19 cellular contexts compared by ENCODE assay signal in the genomic region with DNA sequence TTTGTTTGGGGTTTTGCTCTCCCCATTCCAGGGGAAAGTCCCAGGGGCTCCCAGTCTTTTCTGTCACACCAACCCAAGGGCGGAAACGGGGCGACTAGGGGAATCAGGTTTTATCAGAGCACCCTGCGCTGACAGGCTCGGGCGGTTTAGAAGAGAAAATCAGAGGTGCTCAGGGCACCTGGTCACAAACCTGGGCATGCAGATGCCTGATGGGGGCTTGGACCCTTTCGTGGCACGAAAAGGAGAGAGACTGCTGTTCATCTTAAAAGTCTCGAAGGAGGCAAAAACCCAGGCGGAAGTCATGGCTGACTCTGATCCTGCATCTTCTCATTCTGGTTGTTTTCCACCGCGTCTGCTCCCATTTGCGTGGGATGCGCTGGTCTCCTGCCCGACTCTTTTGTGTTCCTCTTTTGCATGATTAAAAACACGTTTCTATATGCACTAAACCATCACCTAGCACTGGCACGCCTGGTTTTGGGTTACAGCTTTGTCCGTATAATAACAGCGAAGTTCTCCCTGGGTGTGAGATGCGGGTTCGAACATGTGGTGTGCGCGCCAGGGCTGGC. TPM values are rescaled to one million over a fixed set of nuclear protein-coding genes. Genes with fewer than 3 reads are reported as not detected.
DNase-seq lines count a peak whose midpoint lies in the region; ATAC-seq and TF ChIP-seq lines count a peak whose summit lies in the region.
"Had no signal": no experiment of that assay in that cellular context is flagged by ENCODE, and none has a peak within 500 bp of the region (broad histone marks: within the 10 kb centered on the region; RNA-seq: fewer than 3 reads in every experiment).

No MANE protein-coding gene starts in this region.

- H3K9ac ChIP-seq in ES-I3 (ENCODE audit: low read depth, low read length) (peak overlapping the region; percentile 46; the same call in 1 of the 2 replicates), H9 (ENCODE audit: extremely low read depth, insufficient read length, low read length) (no peak overlapping the region), trophoblast cell (ENCODE audit: low read length) (no peak overlapping the region)

- no peak for TF ChIP-seq CTCF in H9 (conservative IDR thresholded peaks at IDR 0.05)
- no peak for TF ChIP-seq CTCF in esophagus muscularis mucosa (IDR thresholded peaks at IDR 0.05)

- H3K56ac ChIP-seq in H9 (ENCODE audit: insufficient read length, low read depth, low read length) = no peak overlapping the region

- no peak for TF ChIP-seq POLR2A in esophagus muscularis mucosa (IDR thresholded peaks at IDR 0.05; ENCODE audit: low read depth)

- H2BK5ac ChIP-seq in H9 (ENCODE audit: insufficient read length, low read length) (no peak overlapping the region), trophoblast cell (ENCODE audit: low read depth, low read length, poor library complexity) (no peak overlapping the region)

- H3K4me3 Mint-ChIP-seq in H9 = peak overlapping the region; percentile 54 to 80
- H3K4me3 Mint-ChIP-seq: natural killer cell treated with Interleukin-12 subunit alpha and Interleukin-12 subunit beta and Interleukin-15 and Interleukin-18, amount 100 ng/mL, for 72 hours had no signal

- H3K9me3 ChIP-seq in ES-I3 (ENCODE audit: control insufficient read depth, insufficient read depth, low read length) (no peaks in the 10 kb centered on the region), H9 (ENCODE audit: control insufficient read depth, low read depth, low read length) (no peaks in the 10 kb centered on the region), esophagus muscularis mucosa (no peaks in the 10 kb centered on the region), trophoblast cell (ENCODE audit: insufficient read depth, low read depth, low read length) (peaks cover 3% of the 10 kb centered on the region)
- H3K9me3 ChIP-seq: BE2C, lower lobe of right lung, right atrium auricular region had no signal

- H3K4me1 Mint-ChIP-seq in H9 = peaks cover 60 to 67% of the 10 kb centered on the region in 2 experiments

- ATAC-seq in GM19035 (IDR thresholded peaks at IDR 0.05; ENCODE audit: unreplicated experiment) = no peak

- no peak overlapping the region for H2BK120ac ChIP-seq in H9 (ENCODE audit: low read depth, low read length, poor library complexity, severe bottlenecking)
- H2BK120ac ChIP-seq in trophoblast cell (ENCODE audit: insufficient read depth, low read length, poor library complexity) = no peak overlapping the region

- H3K36me3 ChIP-seq in ES-I3 (ENCODE audit: insufficient read depth, low read length) = no peaks in the 10 kb centered on the region
- H3K36me3 ChIP-seq in esophagus muscularis mucosa = no peaks in the 10 kb centered on the region
- H3K36me3 ChIP-seq in trophoblast cell (ENCODE audit: control insufficient read depth in 1 of 2, insufficient read depth in 2 of 2, low read length in 2 of 2) = no peaks in the 10 kb centered on the region
- H3K36me3 ChIP-seq: BE2C, lower lobe of right lung, right atrium auricular region had no signal

- H2BK20ac ChIP-seq in H9 (ENCODE audit: low read depth, low read length, poor library complexity, severe bottlenecking) = no peak overlapping the region

- H2BK15ac ChIP-seq in H9 (ENCODE audit: low read depth, low read length) = no peak overlapping the region

- H3K14ac ChIP-seq in H9 (ENCODE audit: insufficient read depth, low read length) (no peak overlapping the region), trophoblast cell (ENCODE audit: low read length) (no peak overlapping the region)

- H2BK12ac ChIP-seq in H9 (ENCODE audit: insufficient read length, low read depth, low read length) = no peak overlapping the region
- H2BK12ac ChIP-seq in trophoblast cell (ENCODE audit: low read length) = no peak overlapping the region

- H3K4me2 ChIP-seq in H9 (ENCODE audit: insufficient read depth, insufficient read length, low read length) (peak overlapping the region; percentile 78), trophoblast cell (ENCODE audit: low read length) (peak overlapping the region; percentile 62)

- H4K8ac ChIP-seq in H9 (replicated peaks; ENCODE audit: insufficient read length, low read depth, low read length) = no peak overlapping the region
- H4K8ac ChIP-seq in trophoblast cell (ENCODE audit: low read depth, low read length) = no peak overlapping the region

- H3K4me3 ChIP-seq in esophagus muscularis mucosa (peak overlapping the region; percentile 39 to 48 (median 42)), trophoblast cell (ENCODE audit: low read depth, low read length) (no peak overlapping the region)

- H3K9me3 Mint-ChIP-seq in H9 = no peaks in the 10 kb centered on the region; a peak in 1 of 5 replicates
- H3K9me3 Mint-ChIP-seq: natural killer cell treated with Interleukin-12 subunit alpha and Interleukin-12 subunit beta and Interleukin-15 and Interleukin-18, amount 100 ng/mL, for 72 hours had no signal

- H3K36me3 Mint-ChIP-seq in H9 (ENCODE audit: insufficient read depth in 1 of 3, low read depth in 3 of 3) = peaks cover 11 to 26% (median 20%) of the 10 kb centered on the region in 3 experiments
- H3K36me3 Mint-ChIP-seq: natural killer cell treated with Interleukin-12 subunit alpha and Interleukin-12 subunit beta and Interleukin-15 and Interleukin-18, amount 100 ng/mL, for 72 hours had no signal

- H4K5ac ChIP-seq in H9 (ENCODE audit: insufficient read length, low read depth, low read length) = no peak overlapping the region

- no peak for TF ChIP-seq EP300 in esophagus muscularis mucosa (IDR thresholded peaks at IDR 0.05)

- H3K79me1 ChIP-seq in H9 (ENCODE audit: insufficient read depth, low read depth, low read length, poor library complexity, severe bottlenecking) (no peaks in the 10 kb centered on the region), trophoblast cell (ENCODE audit: low read length) (no peaks in the 10 kb centered on the region)

- peaks cover 13% of the 10 kb centered on the region for H3K4me1 ChIP-seq in ES-I3 (ENCODE audit: insufficient read depth, low read length)
- H3K4me1 ChIP-seq in H9 (ENCODE audit: insufficient read depth, low read length) = peaks cover 7% of the 10 kb centered on the region; the same call in 1 of the 2 replicates
- peaks cover 15 to 33% (median 32%) of the 10 kb centered on the region in 4 donors for H3K4me1 ChIP-seq in esophagus muscularis mucosa
- peaks cover 19 to 29% of the 10 kb centered on the region in 2 experiments for H3K4me1 ChIP-seq in trophoblast cell (ENCODE audit: control insufficient read depth in 1 of 2, insufficient read depth in 2 of 2, low read length in 2 of 2)
- H3K4me1 ChIP-seq: BE2C had no signal

- WGBS in H9 (ENCODE audit: extremely low coverage, insufficient read length, low lambda C conversion rate) = no CpG with 5 or more reads among the region's 23 CpGs
- WGBS in esophagus muscularis mucosa = 8% methylated on average over 19 of the region's 23 CpGs
- WGBS in trophoblast cell (ENCODE audit: extremely low coverage, insufficient coverage, insufficient read length) = no CpG with 5 or more reads among the region's 23 CpGs

- no peak overlapping the region for H3K23ac ChIP-seq in H9 (ENCODE audit: insufficient read length, low read depth, low read length)
- no peak overlapping the region for H3K23ac ChIP-seq in trophoblast cell (ENCODE audit: low read length)

- no peak overlapping the region for H4K12ac ChIP-seq in trophoblast cell (ENCODE audit: low read depth, low read length)

- no peaks in the 10 kb centered on the region for H3K79me2 ChIP-seq in H9 (ENCODE audit: insufficient read depth, low read length)
- no peaks in the 10 kb centered on the region for H3K79me2 ChIP-seq in trophoblast cell (ENCODE audit: control insufficient read depth, insufficient read depth, low read length, poor library complexity)

- H3K27me3 Mint-ChIP-seq in H9 (ENCODE audit: low read depth) = peaks cover 51% of the 10 kb centered on the region

- H4K91ac ChIP-seq in H9 (ENCODE audit: insufficient read length, low read depth, low read length) (no peak overlapping the region), trophoblast cell (ENCODE audit: low read depth, low read length) (no peak overlapping the region)

- no peak overlapping the region for H3T11ph ChIP-seq in H9 (ENCODE audit: low read length)

- no peak overlapping the region for H2AK5ac ChIP-seq in H9 (ENCODE audit: insufficient read length, low read length)
- H2AK5ac ChIP-seq in trophoblast cell (ENCODE audit: low read length) = no peak overlapping the region

- H3K23me2 ChIP-seq in H9 (ENCODE audit: insufficient read length, low read depth, low read length, poor library complexity, severe bottlenecking) = peaks cover 39% of the 10 kb centered on the region

- no peak overlapping the region for H3K4ac ChIP-seq in H9 (ENCODE audit: low read depth, low read length)
- no peak overlapping the region for H3K4ac ChIP-seq in trophoblast cell (ENCODE audit: low read depth, low read length)

- no peak overlapping the region for H3K18ac ChIP-seq in H9 (ENCODE audit: insufficient read length, low read depth, low read length)
- H3K18ac ChIP-seq in trophoblast cell (ENCODE audit: low read length) = no peak overlapping the region

- H4K20me1 ChIP-seq in H9 (ENCODE audit: control insufficient read depth, insufficient read depth, insufficient read length) = peaks cover 2% of the 10 kb centered on the region

- no peak overlapping the region for H3K27ac ChIP-seq in H9 (ENCODE audit: insufficient read length, low read depth, low read length)
- H3K27ac ChIP-seq in esophagus muscularis mucosa (replicated peaks in 1 of 4) = no peak overlapping the region
- no peak overlapping the region for H3K27ac ChIP-seq in trophoblast cell (ENCODE audit: low read depth, low read length)
- H3K27ac ChIP-seq: lower lobe of right lung, right atrium auricular region had no signal

- no peak for DNase-seq in H9
- no peak for DNase-seq in esophagus muscularis mucosa (ENCODE audit: extremely low spot score)
- DNase-seq in trophoblast cell = no peak
- no peak for DNase-seq in NCI-H345 treated with DMSO at 0.1 percent for 48 hours (lab: John Stamatoyannopoulos, UW; ENCODE audit: unreplicated experiment)
- DNase-seq in hepatic stellate cell (ENCODE audit: low spot score) = no peak
- no peak for DNase-seq in activated CD8-positive, alpha-beta memory T cell treated with anti-CD3 and anti-CD28 coated beads, Interleukin-2, amount 50 U/mL, for 48 hours
- DNase-seq: activated CD4-positive, alpha-beta T cell treated with anti-CD3 and anti-CD28 coated beads, Interleukin-2, amount 50 U/mL, for 48 hours; BE2C; Kasumi-1; lower lobe of right lung; NCI-H1694; OCI-M1 had no signal

- H3K27me3 ChIP-seq in H9 (ENCODE audit: insufficient read depth, low read length) (peaks cover 39% of the 10 kb centered on the region; the same call in 1 of the 2 replicates), esophagus muscularis mucosa (peaks cover 0 to 98% (median 65%) of the 10 kb centered on the region in 4 donors), trophoblast cell (ENCODE audit: insufficient read depth, low read length) (peaks cover 71% of the 10 kb centered on the region)

- intact Hi-C loops in esophagus muscularis mucosa (cut with DNase I) = no loop called here

- H3K27ac Mint-ChIP-seq in H9 = peak overlapping the region in 2 of 3 experiments; percentile 73 to 88; a peak in 4 of 7 replicates
- H3K27ac Mint-ChIP-seq: natural killer cell treated with Interleukin-12 subunit alpha and Interleukin-12 subunit beta and Interleukin-15 and Interleukin-18, amount 100 ng/mL, for 72 hours had no signal

- no peak overlapping the region for H2AFZ ChIP-seq in H9 (ENCODE audit: low read length)
- no peak overlapping the region for H2AFZ ChIP-seq in trophoblast cell (ENCODE audit: insufficient read depth, low read length, poor library complexity)

RNA-seq across cellular contexts. Expression of a gene that starts 13.2 kb away (rescaled TPM):
- total RNA-seq in H9 (2021) = 193 and 195 TPM in 2 replicates
- total RNA-seq in esophagus muscularis mucosa = not detected
- polyA plus RNA-seq in trophoblast cell (2013) = 0.01 TPM in 1 of 2 replicates, not detected in the other
- total RNA-seq: bronchial epithelial cell; lower lobe of right lung; natural killer cell treated with Interleukin-12 subunit alpha and Interleukin-12 subunit beta and Interleukin-15 and Interleukin-18, amount 100 ng/mL, for 72 hours; NCI-H460; right atrium auricular region; SK-MEL-5 had no signal

Comparison
In these comparisons a context has a peak if more than half of its experiments do, and no peak if none do; other contexts are left out.
1. RNA of a gene that starts 13.2 kb away (total RNA-seq): 193 to 195 TPM in H9; not detected in esophagus muscularis mucosa; every median in the first group is over 100 times any median in the second.